Comparison of ENCODE assay signal across 1 cellular context in genomic region chr5:33563983-33564908, GRCh38.
TF ChIP-seq lines count a peak whose summit lies in the region.

No MANE protein-coding gene starts in this region.

TF ChIP-seq in WTC11, 78 proteins besides CTCF, POLR2A, EP300 and RAD21 (continued from another document):
- no peak for TF ChIP-seq ZNF281 (CRISPR knock-in tag; IDR thresholded peaks at IDR 0.05)
- no peak for TF ChIP-seq TEAD1 (CRISPR knock-in tag; IDR thresholded peaks at IDR 0.05)
